19 cellular contexts compared by ENCODE assay signal in genomic region chr3:23275814-23276213, GRCh38.
"Had no signal": no experiment of that assay in that cellular context is flagged by ENCODE, and none has a peak within 500 bp of the region (broad histone marks: within the 10 kb centered on the region; RNA-seq: fewer than 3 reads in every experiment).

No MANE protein-coding gene starts in this region.

- H3K27ac ChIP-seq: HL-60, SJSA1 had no signal

- H3K4me3 ChIP-seq: SJSA1 had no signal

- H3K27me3 ChIP-seq: SJSA1 had no signal

- H3K36me3 ChIP-seq: SJSA1 had no signal

- DNase-seq: KBM-7, MV-4-11, NCI-H1048, NCI-H1105, NCI-H1417, NCI-H1436 treated with DMSO at 0.1 percent for 48 hours, NCI-H1694, NCI-H187 treated with DMSO at 0.1 percent for 48 hours, NCI-H2029 treated with DMSO at 0.1 percent for 48 hours, NCI-H2171 treated with DMSO at 0.1 percent for 48 hours, NCI-H345, NCI-H446 treated with DMSO at 0.1 percent for 48 hours, NCI-H510A treated with DMSO at 0.1 percent for 48 hours, NCI-H526, Right ventricle myocardium superior, RPMI8226, SIG-M5 had no signal

- H3K4me1 ChIP-seq: SJSA1 had no signal
